8 cellular contexts compared by ENCODE assay signal in the genomic region with DNA sequence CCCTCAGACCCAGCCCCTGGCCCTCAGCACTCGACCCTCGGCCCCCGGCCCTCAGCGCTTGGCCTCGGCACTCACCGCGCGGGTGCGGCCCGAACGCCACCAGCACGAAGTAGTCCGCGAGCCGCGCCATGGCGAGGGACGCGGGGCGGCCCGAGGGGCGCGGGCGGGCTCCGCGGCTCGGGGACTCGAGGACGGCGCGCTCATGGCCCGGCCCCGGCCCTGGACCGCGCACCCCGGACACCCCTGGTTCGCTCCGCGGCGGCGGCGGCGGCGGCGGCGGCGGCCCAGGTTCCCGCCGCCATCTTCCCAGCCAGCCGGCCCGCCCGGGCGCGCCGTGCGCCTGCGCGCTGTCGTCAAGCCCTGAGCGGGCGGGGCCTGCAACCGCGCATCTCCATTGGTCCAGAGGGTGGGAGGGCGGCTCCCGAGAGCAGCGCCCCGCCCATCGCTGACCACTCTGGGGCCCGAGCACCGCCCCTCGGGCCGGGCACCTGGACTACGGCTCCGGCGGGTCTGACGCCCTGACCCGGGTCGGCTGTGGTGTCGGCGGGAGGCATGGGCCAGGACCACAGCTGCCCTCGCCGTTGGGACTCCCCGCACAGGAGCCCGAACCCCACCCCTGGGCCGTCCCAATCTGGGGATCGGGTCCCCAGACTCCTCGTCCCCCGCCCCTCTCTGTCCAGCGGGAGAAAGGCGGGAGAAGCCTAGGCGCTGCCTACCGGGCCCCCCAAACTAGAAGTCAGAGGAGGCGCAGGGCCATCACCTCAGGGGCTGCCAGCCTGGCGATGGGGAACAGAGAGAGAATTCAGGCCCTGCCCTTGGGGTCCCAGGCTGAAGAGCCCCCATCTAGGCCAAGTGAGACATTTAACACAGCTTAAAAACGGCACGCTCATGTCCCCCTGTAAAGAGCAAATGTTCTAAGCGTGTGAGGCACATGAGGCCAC. TPM values are rescaled to one million over a fixed set of nuclear protein-coding genes. Genes with fewer than 3 reads are reported as not detected.
DNase-seq lines count a peak whose midpoint lies in the region; ATAC-seq and FAIRE-seq lines count a peak whose summit lies in the region.

A gene with protein sequence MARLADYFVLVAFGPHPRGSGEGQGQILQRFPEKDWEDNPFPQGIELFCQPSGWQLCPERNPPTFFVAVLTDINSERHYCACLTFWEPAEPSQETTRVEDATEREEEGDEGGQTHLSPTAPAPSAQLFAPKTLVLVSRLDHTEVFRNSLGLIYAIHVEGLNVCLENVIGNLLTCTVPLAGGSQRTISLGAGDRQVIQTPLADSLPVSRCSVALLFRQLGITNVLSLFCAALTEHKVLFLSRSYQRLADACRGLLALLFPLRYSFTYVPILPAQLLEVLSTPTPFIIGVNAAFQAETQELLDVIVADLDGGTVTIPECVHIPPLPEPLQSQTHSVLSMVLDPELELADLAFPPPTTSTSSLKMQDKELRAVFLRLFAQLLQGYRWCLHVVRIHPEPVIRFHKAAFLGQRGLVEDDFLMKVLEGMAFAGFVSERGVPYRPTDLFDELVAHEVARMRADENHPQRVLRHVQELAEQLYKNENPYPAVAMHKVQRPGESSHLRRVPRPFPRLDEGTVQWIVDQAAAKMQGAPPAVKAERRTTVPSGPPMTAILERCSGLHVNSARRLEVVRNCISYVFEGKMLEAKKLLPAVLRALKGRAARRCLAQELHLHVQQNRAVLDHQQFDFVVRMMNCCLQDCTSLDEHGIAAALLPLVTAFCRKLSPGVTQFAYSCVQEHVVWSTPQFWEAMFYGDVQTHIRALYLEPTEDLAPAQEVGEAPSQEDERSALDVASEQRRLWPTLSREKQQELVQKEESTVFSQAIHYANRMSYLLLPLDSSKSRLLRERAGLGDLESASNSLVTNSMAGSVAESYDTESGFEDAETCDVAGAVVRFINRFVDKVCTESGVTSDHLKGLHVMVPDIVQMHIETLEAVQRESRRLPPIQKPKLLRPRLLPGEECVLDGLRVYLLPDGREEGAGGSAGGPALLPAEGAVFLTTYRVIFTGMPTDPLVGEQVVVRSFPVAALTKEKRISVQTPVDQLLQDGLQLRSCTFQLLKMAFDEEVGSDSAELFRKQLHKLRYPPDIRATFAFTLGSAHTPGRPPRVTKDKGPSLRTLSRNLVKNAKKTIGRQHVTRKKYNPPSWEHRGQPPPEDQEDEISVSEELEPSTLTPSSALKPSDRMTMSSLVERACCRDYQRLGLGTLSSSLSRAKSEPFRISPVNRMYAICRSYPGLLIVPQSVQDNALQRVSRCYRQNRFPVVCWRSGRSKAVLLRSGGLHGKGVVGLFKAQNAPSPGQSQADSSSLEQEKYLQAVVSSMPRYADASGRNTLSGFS (N-terminal part only) (minus strand): TSS at position 325 of the 941 bp plus-strand sequence. CDS start 195 bp downstream, at position 130.

- peak within 1 kb of the TSS; percentile 78 to 100 (median 95) for H3K27ac Mint-ChIP-seq in CD8-positive, alpha-beta memory T cell

- H3K27me3 ChIP-seq in CD8-positive, alpha-beta memory T cell (ENCODE audit: insufficient read depth, low read length, poor library complexity, severe bottlenecking) = no peaks in the 10 kb centered on the region
- H3K27me3 ChIP-seq in mononuclear cell (ENCODE audit: insufficient read depth, low read length) = peaks cover 3% of the 10 kb centered on the region

- peak; percentile 81 to 91 (median 86) for DNase-seq in CD8-positive, alpha-beta memory T cell
- DNase-seq in HTR-8/SVneo (ENCODE audit: insufficient read length, low spot score) (peak; percentile 95), OCI-M2 (lab: John Stamatoyannopoulos, UW; ENCODE audit: unreplicated experiment) (peak; percentile 12), epithelial cell of prostate (ENCODE audit: low read depth, low spot score) (peak; percentile 29)
- peak; percentile 90 for DNase-seq in activated T-cell treated with anti-CD3 and anti-CD28 coated beads, Interleukin-2, amount 50 U/mL, for 1 hour
- peak; percentile 76 to 83 for DNase-seq in stimulated activated CD8-positive, alpha-beta memory T cell treated with anti-CD3 and anti-CD28 coated beads, Interleukin-2, amount 100 ng/mL, for 1 hour (ENCODE audit: low read depth in 2 of 2)

- peaks cover 45 to 51% (median 46%) of the 10 kb centered on the region in 3 donors for H3K4me1 Mint-ChIP-seq in CD8-positive, alpha-beta memory T cell

- H3K4me1 ChIP-seq in CD8-positive, alpha-beta memory T cell (ENCODE audit: insufficient read depth, low read length) = peaks cover 46% of the 10 kb centered on the region
- peaks cover 48% of the 10 kb centered on the region for H3K4me1 ChIP-seq in mononuclear cell (ENCODE audit: insufficient read depth, low read length)

- no peaks in the 10 kb centered on the region for H3K9me3 ChIP-seq in CD8-positive, alpha-beta memory T cell (ENCODE audit: low read length)
- no peaks in the 10 kb centered on the region for H3K9me3 ChIP-seq in mononuclear cell (ENCODE audit: low read depth, low read length)

- peak; percentile 57 for ATAC-seq in GM19467 (IDR thresholded peaks at IDR 0.05; ENCODE audit: unreplicated experiment)

- CTCF ChIA-PET in CD8-positive, alpha-beta memory T cell (lab: Charles Lee) = no interaction called here

- peak within 1 kb of the TSS; percentile 54 for H3K27ac ChIP-seq in CD8-positive, alpha-beta memory T cell (ENCODE audit: low read depth, low read length)
- H3K27ac ChIP-seq in epithelial cell of prostate = peak within 1 kb of the TSS; percentile 20

- peak; percentile 85 for FAIRE-seq in HTR-8/SVneo (lab: Jason Lieb, UNC)

- no peaks in the 10 kb centered on the region for H3K9me3 Mint-ChIP-seq in CD8-positive, alpha-beta memory T cell

- H3K36me3 ChIP-seq in CD8-positive, alpha-beta memory T cell (ENCODE audit: insufficient read depth, low read length) = no peaks in the 10 kb centered on the region

- H3K4me3 Mint-ChIP-seq in CD8-positive, alpha-beta memory T cell = peak within 1 kb of the TSS; percentile 87 to 99 (median 96)

- POLR2A ChIA-PET in CD8-positive, alpha-beta memory T cell (lab: Charles Lee) = no interaction called here

- peaks cover 0 to 14% (median 0%) of the 10 kb centered on the region in 3 donors for H3K36me3 Mint-ChIP-seq in CD8-positive, alpha-beta memory T cell

- no peaks in the 10 kb centered on the region for H3K27me3 Mint-ChIP-seq in CD8-positive, alpha-beta memory T cell

- H3K4me3 ChIP-seq in CD8-positive, alpha-beta memory T cell (ENCODE audit: low read length) = peak within 1 kb of the TSS; percentile 74
- H3K4me3 ChIP-seq in mononuclear cell (ENCODE audit: low read length) = peak within 1 kb of the TSS; percentile 55

RNA-seq across cellular contexts. Expression of the gene that starts here (rescaled TPM):
- 100 to 1,000 TPM; 144 to 150 TPM for total RNA-seq in CD8-positive, alpha-beta memory T cell
- 43.8 TPM for polyA plus RNA-seq in CD8-positive, alpha-beta memory T cell
- 63.4 TPM for total RNA-seq in mononuclear cell

Comparison
In these comparisons a context has a peak if more than half of its experiments do, and no peak if none do; other contexts are left out.
1. Peak in every context shown above with its lines: DNase-seq, ATAC-seq, H3K4me3 ChIP-seq and H3K27ac ChIP-seq.
2. DNase-seq: peak in every context shown above with its lines; median percentile 95 in HTR-8/SVneo; 90 in activated T-cell treated with anti-CD3 and anti-CD28 coated beads, Interleukin-2, amount 50 U/mL, for 1 hour; 86 in CD8-positive, alpha-beta memory T cell; 80 in stimulated activated CD8-positive, alpha-beta memory T cell treated with anti-CD3 and anti-CD28 coated beads, Interleukin-2, amount 100 ng/mL, for 1 hour; 29 in epithelial cell of prostate; 12 in OCI-M2.